Comparison of ENCODE assay signal across 2 cellular contexts in the genomic region with DNA sequence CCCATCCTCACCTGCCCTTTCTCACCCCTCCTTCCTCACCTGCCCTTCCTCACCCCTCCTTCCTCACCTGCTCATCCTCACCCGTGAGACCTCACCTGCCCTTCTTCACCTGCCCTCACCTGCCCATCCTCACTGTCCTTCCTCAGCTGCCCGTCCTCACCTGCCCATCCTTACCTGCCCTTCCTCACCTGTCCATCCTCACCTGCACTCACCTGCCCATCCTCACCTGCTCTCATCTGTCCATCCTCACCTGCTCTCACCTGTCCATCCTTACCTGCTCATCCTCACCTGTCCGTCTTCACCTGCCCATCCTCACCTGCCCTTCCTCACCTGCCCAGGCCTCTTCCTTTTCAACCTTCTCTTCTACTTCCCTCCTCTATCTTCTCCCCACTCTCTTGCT.
TF ChIP-seq lines count a peak whose summit lies in the region.

No MANE protein-coding gene starts in this region.

TF ChIP-seq in HEK293T, 16 proteins besides CTCF, POLR2A, EP300 and RAD21:
- TF ChIP-seq NFRKB (IDR thresholded peaks at IDR 0.05) (no peak), CTBP1 (IDR thresholded peaks at IDR 0.05; ENCODE audit: borderline replicate concordance) (peak; percentile 41; the same call in 1 of the 2 replicates)
TF ChIP-seq in HEK293T: peak in this region for 1.

TF ChIP-seq in HepG2, 621 proteins besides CTCF, POLR2A, EP300 and RAD21:
- TF ChIP-seq ARNT (IDR thresholded peaks at IDR 0.05) (0 out of 2 replicates have a peak, but pooled peaks have one; percentile 9), FOXA1 (IDR thresholded peaks at IDR 0.05) (0 out of 2 replicates have a peak, but pooled peaks have one; percentile 21), FOXA1 (CRISPR knock-in tag; IDR thresholded peaks at IDR 0.05) (no peak)
- TF ChIP-seq, protein P1, sequence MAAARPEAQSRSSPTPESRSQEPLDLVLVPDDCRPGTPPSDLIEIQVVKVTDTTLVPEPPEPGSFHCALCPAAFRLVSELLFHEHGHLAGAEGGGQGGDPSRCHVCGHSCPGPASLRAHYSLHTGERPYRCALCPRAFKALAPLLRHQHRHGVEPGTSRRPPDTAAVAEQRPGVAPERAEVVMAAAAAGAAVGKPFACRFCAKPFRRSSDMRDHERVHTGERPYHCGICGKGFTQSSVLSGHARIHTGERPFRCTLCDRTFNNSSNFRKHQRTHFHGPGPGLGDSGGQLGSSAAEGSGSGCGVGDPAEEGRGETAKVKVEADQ (CRISPR knock-in tag; IDR thresholded peaks at IDR 0.05; ENCODE audit: borderline replicate concordance), result no peak
